In the genomic region with DNA sequence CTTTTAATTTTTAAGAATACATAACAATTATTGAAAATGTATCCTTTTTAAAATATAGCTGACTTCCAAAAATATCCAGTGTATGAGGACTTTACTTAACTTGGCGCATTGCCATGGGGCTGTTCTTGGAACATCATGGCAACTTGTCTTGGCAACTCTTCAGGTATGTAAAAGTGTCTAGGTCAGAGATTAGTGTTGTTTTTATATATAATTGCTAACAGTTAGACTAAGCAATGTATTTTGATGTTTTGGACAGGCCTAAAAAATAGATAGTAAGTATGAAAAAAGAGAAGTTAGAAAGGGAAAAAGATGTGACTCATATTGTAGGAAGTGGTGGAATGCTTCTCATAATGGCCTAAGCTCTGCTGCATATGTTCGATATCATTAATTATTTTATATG, we compare ENCODE assay signal across 9 cellular contexts.
DNase-seq lines count a peak whose midpoint lies in the region; ATAC-seq and TF ChIP-seq lines count a peak whose summit lies in the region.
"Had no signal": no experiment of that assay in that cellular context is flagged by ENCODE, and none has a peak within 500 bp of the region (broad histone marks: within the 10 kb centered on the region; RNA-seq: fewer than 3 reads in every experiment).

No MANE protein-coding gene starts in this region.

- CTCF ChIA-PET in mammary epithelial cell (lab: Charles Lee; ENCODE audit: low non-redundant PET) = no interaction called here

- H3K27me3 ChIP-seq in mammary epithelial cell (ENCODE audit: insufficient read depth, low read length) = no peaks in the 10 kb centered on the region
- no peaks in the 10 kb centered on the region for H3K27me3 ChIP-seq in HAP-1 (ENCODE audit: low read depth)
- H3K27me3 ChIP-seq: neural progenitor cell had no signal

- dilution Hi-C loops in mammary epithelial cell (cut with HindIII; ENCODE audit: low sequenced_read_pairs) = no loop called here

- H3K9me3 ChIP-seq in mammary epithelial cell (replicated peaks; ENCODE audit: insufficient read depth, low read length) = no peaks in the 10 kb centered on the region
- H3K9me3 ChIP-seq in HAP-1 = no peaks in the 10 kb centered on the region

- intact Hi-C loops in mammary epithelial cell (cut with micrococcal nuclease) = no loop called here

- in situ Hi-C loops in mammary epithelial cell (cut with MboI; ENCODE audit: low sequenced_read_pairs in 2 of 2) = no loop called here
- in situ Hi-C loops in HAP-1 (cut with MboI; ENCODE audit: low sequenced_read_pairs) = no loop called here

- DNase-seq in AG20443 (ENCODE audit: low spot score) (peak; percentile 12), LoVo (ENCODE audit: low spot score) (peak; percentile 23), mammary epithelial cell (peak; percentile 14), left lobe of liver (ENCODE audit: low spot score) (peak; percentile 63), HAP-1 (ENCODE audit: low spot score in 2 of 2) (no peak), DMS79 (lab: John Stamatoyannopoulos, UW) (no peak), NCI-H524 (lab: John Stamatoyannopoulos, UW) (no peak)

- H2AFZ ChIP-seq in mammary epithelial cell (ENCODE audit: low read depth, low read length) = no peak overlapping the region
- H2AFZ ChIP-seq: neural progenitor cell had no signal

- H3K79me2 ChIP-seq in mammary epithelial cell (ENCODE audit: insufficient read depth, low read length) = no peaks in the 10 kb centered on the region

- H3K4me3 ChIP-seq in mammary epithelial cell (replicated peaks in 1 of 3; ENCODE audit: insufficient read depth in 1 of 3, low read depth in 2 of 3, low read length in 3 of 3) = no peak overlapping the region
- no peak overlapping the region for H3K4me3 ChIP-seq in HAP-1
- H3K4me3 ChIP-seq: neural progenitor cell had no signal

- H3K27ac ChIP-seq in mammary epithelial cell (ENCODE audit: insufficient read depth, low read depth, low read length) = no peak overlapping the region
- H3K27ac ChIP-seq: neural progenitor cell had no signal

- TF ChIP-seq CTCF in mammary epithelial cell (conservative IDR thresholded peaks at IDR 0.05 in 1 of 2, IDR thresholded peaks at IDR 0.05 in 1 of 2; ENCODE audit: extremely low read depth in 1 of 2, insufficient read depth in 1 of 2, low read depth in 1 of 2, low read length in 2 of 2) = no peak

- ATAC-seq in left lobe of liver (no peak), HG03439 (IDR thresholded peaks at IDR 0.05; ENCODE audit: unreplicated experiment) (no peak)

- H3K4me2 ChIP-seq in mammary epithelial cell (ENCODE audit: insufficient read depth, low read depth, low read length) = no peak overlapping the region
- H3K4me2 ChIP-seq: neural progenitor cell had no signal

- H3K36me3 ChIP-seq in mammary epithelial cell (ENCODE audit: insufficient read depth, low read length) = peaks cover 13% of the 10 kb centered on the region
- H3K36me3 ChIP-seq in HAP-1 (replicated peaks) = peaks cover 11% of the 10 kb centered on the region; the same call in 1 of the 2 replicates

- 100% methylated on average over 2 of the region's 2 CpGs for WGBS in mammary epithelial cell (ENCODE audit: low coverage, missing lambda C conversion rate)

- H3K9ac ChIP-seq in mammary epithelial cell (ENCODE audit: insufficient read depth, low read length) = no peak overlapping the region
- H3K9ac ChIP-seq: neural progenitor cell had no signal

- no TSS peak for BruUV-seq in mammary epithelial cell (replicated peaks; lab: Mats Ljungman, UMichigan)

- H3K4me1 ChIP-seq in mammary epithelial cell (ENCODE audit: insufficient read depth, low read length) = no peaks in the 10 kb centered on the region
- no peaks in the 10 kb centered on the region for H3K4me1 ChIP-seq in HAP-1
- H3K4me1 ChIP-seq: neural progenitor cell had no signal

- H4K20me1 ChIP-seq in mammary epithelial cell (ENCODE audit: insufficient read depth, low read length) = no peaks in the 10 kb centered on the region

Comparison
In these comparisons a context has a peak if more than half of its experiments do, and no peak if none do; other contexts are left out.
1. DNase-seq: peak in AG20443 (single experiment), LoVo (single experiment), mammary epithelial cell (single experiment) and left lobe of liver (single experiment); none in HAP-1 (0 of 2), DMS79 (single experiment) and NCI-H524 (0 of 2).